12 cellular contexts compared by ENCODE assay signal in the genomic region with DNA sequence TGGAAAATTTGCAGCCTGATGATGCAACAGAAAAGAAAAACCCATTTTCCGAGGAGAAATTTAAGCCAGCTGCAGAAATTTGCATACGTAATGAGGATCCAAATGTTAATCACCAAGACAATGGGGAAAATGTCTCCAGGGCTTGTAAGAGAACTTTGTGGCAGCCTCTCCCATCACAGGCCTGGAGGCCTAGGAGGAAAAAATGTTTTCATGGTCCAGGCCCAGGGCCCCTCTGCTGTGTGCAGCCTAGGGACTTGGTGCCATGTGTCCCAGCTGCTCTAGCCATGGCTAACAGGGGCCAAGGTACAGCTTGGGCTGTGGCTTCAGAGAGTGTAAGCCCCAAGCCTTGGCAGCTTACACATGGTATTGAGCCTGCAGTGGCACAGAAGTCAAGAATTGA. TPM values are rescaled to one million over a fixed set of nuclear protein-coding genes. Genes with fewer than 3 reads are reported as not detected.
"Had no signal": no experiment of that assay in that cellular context is flagged by ENCODE, and none has a peak within 500 bp of the region (broad histone marks: within the 10 kb centered on the region; RNA-seq: fewer than 3 reads in every experiment).

No MANE protein-coding gene starts in this region.

RNA-seq across cellular contexts. Expression of gene PTH, which starts 50.3 kb away (rescaled TPM):
- total RNA-seq: OCI-LY7, PC-3, PC-9, Peyer's patch, Right ventricle myocardium inferior, Right ventricle myocardium superior, RPMI7951, SJCRH30, SJSA1, SK-MEL-5, T-cell had no signal
- polyA plus RNA-seq: SK-N-SH had no signal
